15 cellular contexts compared by ENCODE assay signal in genomic region chr13:40178130-40178529, GRCh38.
"Had no signal": no experiment of that assay in that cellular context is flagged by ENCODE, and none has a peak within 500 bp of the region (broad histone marks: within the 10 kb centered on the region; RNA-seq: fewer than 3 reads in every experiment).

No MANE protein-coding gene starts in this region.

- H3K27me3 ChIP-seq: cardiac muscle cell, tibial nerve, vagina had no signal

- H3K4me1 Mint-ChIP-seq: activated CD8-positive, alpha-beta memory T cell treated with anti-CD3 and anti-CD28 coated beads, Interleukin-2, amount 10 ng/mL, durations not matched to agents 7 days and 5 days; natural killer cell; stimulated activated effector memory CD8-positive, alpha-beta T cell treated with anti-CD3 and anti-CD28 coated beads, Interleukin-12 subunit alpha, Interleukin-12 subunit beta, amount 100 ng/mL, for 72 hours had no signal

- H3K4me3 Mint-ChIP-seq: activated CD8-positive, alpha-beta memory T cell treated with anti-CD3 and anti-CD28 coated beads, Interleukin-2, amount 10 ng/mL, durations not matched to agents 7 days and 5 days; activated T-cell treated with anti-CD3 and anti-CD28 coated beads, Interleukin-2, amount 50 U/mL, for 4 hours; natural killer cell; stimulated activated effector memory CD8-positive, alpha-beta T cell treated with anti-CD3 and anti-CD28 coated beads, Interleukin-12 subunit alpha, Interleukin-12 subunit beta, amount 100 ng/mL, for 72 hours had no signal

- H3K9me3 Mint-ChIP-seq: activated T-cell treated with anti-CD3 and anti-CD28 coated beads, Interleukin-2, amount 50 U/mL, for 4 hours; natural killer cell; stimulated activated effector memory CD8-positive, alpha-beta T cell treated with anti-CD3 and anti-CD28 coated beads, Interleukin-12 subunit alpha, Interleukin-12 subunit beta, amount 100 ng/mL, for 72 hours had no signal

- H3K4me1 ChIP-seq: vagina had no signal

- H3K36me3 Mint-ChIP-seq: activated CD8-positive, alpha-beta memory T cell treated with anti-CD3 and anti-CD28 coated beads, Interleukin-2, amount 10 ng/mL, durations not matched to agents 7 days and 5 days; natural killer cell; stimulated activated effector memory CD8-positive, alpha-beta T cell treated with anti-CD3 and anti-CD28 coated beads, Interleukin-12 subunit alpha, Interleukin-12 subunit beta, amount 100 ng/mL, for 72 hours had no signal

- H3K27ac Mint-ChIP-seq: activated CD8-positive, alpha-beta memory T cell treated with anti-CD3 and anti-CD28 coated beads, Interleukin-2, amount 10 ng/mL, durations not matched to agents 7 days and 5 days; natural killer cell; stimulated activated effector memory CD8-positive, alpha-beta T cell treated with anti-CD3 and anti-CD28 coated beads, Interleukin-12 subunit alpha, Interleukin-12 subunit beta, amount 100 ng/mL, for 72 hours had no signal

- H3K27ac ChIP-seq: cardiac muscle cell, dorsolateral prefrontal cortex, SK-N-MC, tibial nerve, vagina, WERI-Rb-1 had no signal

- H3K27me3 Mint-ChIP-seq: activated CD8-positive, alpha-beta memory T cell treated with anti-CD3 and anti-CD28 coated beads, Interleukin-2, amount 10 ng/mL, durations not matched to agents 7 days and 5 days had no signal

- ATAC-seq: activated CD8-positive, alpha-beta memory T cell treated with anti-CD3 and anti-CD28 coated beads, Interleukin-2, amount 10 ng/mL, durations not matched to agents 7 days and 5 days; activated T-cell treated with anti-CD3 and anti-CD28 coated beads, Interleukin-2, amount 50 U/mL, for 4 hours; left colon; mucosa of descending colon; natural killer cell; stimulated activated effector memory CD8-positive, alpha-beta T cell treated with anti-CD3 and anti-CD28 coated beads, Interleukin-12 subunit alpha, Interleukin-12 subunit beta, amount 100 ng/mL, for 72 hours had no signal

- DNase-seq: activated CD4-positive, alpha-beta T cell treated with anti-CD3 and anti-CD28 coated beads for 4 hours; activated CD8-positive, alpha-beta memory T cell treated with anti-CD3 and anti-CD28 coated beads, Interleukin-2, amount 10 ng/mL, durations not matched to agents 7 days and 5 days; activated effector memory CD4-positive, alpha-beta T cell treated with anti-CD3 and anti-CD28 coated beads, Interleukin-2, amount 50 U/mL, for 16 hours; activated T-cell treated with anti-CD3 and anti-CD28 coated beads, Interleukin-2, amount 50 U/mL, for 4 hours; dorsolateral prefrontal cortex; left colon; mucosa of descending colon; natural killer cell; nucleus accumbens; WERI-Rb-1 had no signal

- H3K36me3 ChIP-seq: cardiac muscle cell, tibial nerve, vagina, WERI-Rb-1 had no signal

- H3K4me3 ChIP-seq: cardiac muscle cell, dorsolateral prefrontal cortex, mucosa of descending colon, SK-N-MC, tibial nerve, vagina had no signal

- H3K9me3 ChIP-seq: mucosa of descending colon, tibial nerve, vagina had no signal
